ENCODE assay signal across 16 cellular contexts in genomic region chr12:130514149-130514551, GRCh38.
DNase-seq lines count a peak whose midpoint lies in the region; TF ChIP-seq lines count a peak whose summit lies in the region.
"Had no signal": no experiment of that assay in that cellular context is flagged by ENCODE, and none has a peak within 500 bp of the region (broad histone marks: within the 10 kb centered on the region; RNA-seq: fewer than 3 reads in every experiment).

No MANE protein-coding gene starts in this region.

- H2BK120ac ChIP-seq in H9 (ENCODE audit: low read depth, low read length, poor library complexity, severe bottlenecking): no peak overlapping the region

- H3F3A ChIP-seq in smooth muscle cell (ENCODE audit: low read depth): no peaks in the 10 kb centered on the region

- H3K56ac ChIP-seq in H9 (ENCODE audit: insufficient read length, low read depth, low read length): no peak overlapping the region

- no peaks in the 10 kb centered on the region for H3K23me2 ChIP-seq in H9 (ENCODE audit: insufficient read length, low read depth, low read length, poor library complexity, severe bottlenecking)

- intact Hi-C loops in head of caudate nucleus (cut with DNase I): no loop called here
- intact Hi-C loops in activated T-helper 1 cell treated with anti-CD3 and anti-CD28 coated beads, Interleukin-12 subunit alpha, Interleukin-12 subunit beta, Interleukin-2, Interleukin-4 antibody, amounts not matched to agents 30 ng/mL and 10 ng/mL and 1 ng/mL, durations not matched to agents 14 hours and 24 hours and 36 hours (cut with micrococcal nuclease): no loop called here
- intact Hi-C loops in cardiac septum (cut with DNase I): no loop called here

- H2AK5ac ChIP-seq in H9 (ENCODE audit: insufficient read length, low read length): no peak overlapping the region

- H3K9me3 Mint-ChIP-seq in H9: peaks cover 9 to 12% of the 10 kb centered on the region in 2 experiments; a peak in 4 of 5 replicates
- H3K9me3 Mint-ChIP-seq in activated T-helper 1 cell treated with anti-CD3 and anti-CD28 coated beads, Interleukin-12 subunit alpha, Interleukin-12 subunit beta, Interleukin-2, Interleukin-4 antibody, amounts not matched to agents 30 ng/mL and 10 ng/mL and 1 ng/mL, durations not matched to agents 14 hours and 24 hours and 36 hours: no peaks in the 10 kb centered on the region

- H3K4me3 Mint-ChIP-seq in H9: no peak overlapping the region; a peak in 1 of 5 replicates
- no peak overlapping the region for H3K4me3 Mint-ChIP-seq in activated T-helper 1 cell treated with anti-CD3 and anti-CD28 coated beads, Interleukin-12 subunit alpha, Interleukin-12 subunit beta, Interleukin-2, Interleukin-4 antibody, amounts not matched to agents 30 ng/mL and 10 ng/mL and 1 ng/mL, durations not matched to agents 14 hours and 24 hours and 36 hours
- H3K4me3 Mint-ChIP-seq: natural killer cell treated with Interleukin-12 subunit alpha and Interleukin-12 subunit beta and Interleukin-15 and Interleukin-18, amount 100 ng/mL, for 72 hours had no signal

- H3K27me3 ChIP-seq in H9 (ENCODE audit: insufficient read depth, low read length) (no peaks in the 10 kb centered on the region), NT2/D1 (ENCODE audit: insufficient read depth, insufficient read length) (no peaks in the 10 kb centered on the region), smooth muscle cell (ENCODE audit: low read depth) (no peaks in the 10 kb centered on the region)

- no peak overlapping the region for H2BK12ac ChIP-seq in H9 (ENCODE audit: insufficient read length, low read depth, low read length)

- no peak overlapping the region for H2BK5ac ChIP-seq in H9 (ENCODE audit: insufficient read length, low read length)

- no peak overlapping the region for H4K91ac ChIP-seq in H9 (ENCODE audit: insufficient read length, low read depth, low read length)

- H4K20me1 ChIP-seq in H9 (ENCODE audit: control insufficient read depth, insufficient read depth, insufficient read length) (no peaks in the 10 kb centered on the region), smooth muscle cell (ENCODE audit: low read depth) (no peaks in the 10 kb centered on the region)

- H3K4me1 Mint-ChIP-seq in H9: peaks cover 16 to 18% of the 10 kb centered on the region in 2 experiments
- H3K4me1 Mint-ChIP-seq in activated T-helper 1 cell treated with anti-CD3 and anti-CD28 coated beads, Interleukin-12 subunit alpha, Interleukin-12 subunit beta, Interleukin-2, Interleukin-4 antibody, amounts not matched to agents 30 ng/mL and 10 ng/mL and 1 ng/mL, durations not matched to agents 14 hours and 24 hours and 36 hours (ENCODE audit: low read depth): no peaks in the 10 kb centered on the region

- H3K4me3 ChIP-seq in NT2/D1 (ENCODE audit: insufficient read length, low read depth): no peak overlapping the region
- H3K4me3 ChIP-seq in smooth muscle cell: no peak overlapping the region
- H3K4me3 ChIP-seq: lung had no signal

- TF ChIP-seq CTCF in H9 (conservative IDR thresholded peaks at IDR 0.05) (peak; percentile 27; the same call in 1 of the 3 replicates), smooth muscle cell (IDR thresholded peaks at IDR 0.05; ENCODE audit: borderline replicate concordance, insufficient read depth, poor library complexity, severe bottlenecking) (no peak)

- peaks cover 0 to 8% (median 0%) of the 10 kb centered on the region in 3 experiments; a peak in 5 of 7 replicates for H3K36me3 Mint-ChIP-seq in H9 (ENCODE audit: insufficient read depth in 1 of 3, low read depth in 3 of 3)
- H3K36me3 Mint-ChIP-seq in activated T-helper 1 cell treated with anti-CD3 and anti-CD28 coated beads, Interleukin-12 subunit alpha, Interleukin-12 subunit beta, Interleukin-2, Interleukin-4 antibody, amounts not matched to agents 30 ng/mL and 10 ng/mL and 1 ng/mL, durations not matched to agents 14 hours and 24 hours and 36 hours (ENCODE audit: low read depth): no peaks in the 10 kb centered on the region
- H3K36me3 Mint-ChIP-seq: natural killer cell treated with Interleukin-12 subunit alpha and Interleukin-12 subunit beta and Interleukin-15 and Interleukin-18, amount 100 ng/mL, for 72 hours had no signal

- DNase-seq in H9: peak; percentile 78
- peak; percentile 50 for DNase-seq in NCI-H2107 (lab: John Stamatoyannopoulos, UW)
- DNase-seq in NT2/D1 (ENCODE audit: low read depth, low spot score): peak; percentile 68
- DNase-seq in midbrain (lab: John Stamatoyannopoulos, UW): peak; percentile 4
- no peak for DNase-seq in head of caudate nucleus
- no peak for DNase-seq in activated T-helper 1 cell treated with anti-CD3 and anti-CD28 coated beads, Interleukin-12 subunit alpha, Interleukin-12 subunit beta, Interleukin-2, Interleukin-4 antibody, amounts not matched to agents 30 ng/mL and 10 ng/mL and 1 ng/mL, durations not matched to agents 14 hours and 24 hours and 36 hours (ENCODE audit: low spot score)
- DNase-seq in smooth muscle cell (lab: John Stamatoyannopoulos, UW; ENCODE audit: unreplicated experiment): no peak
- DNase-seq in cardiac septum (ENCODE audit: low spot score): no peak
- DNase-seq: anterior cingulate cortex; NCI-H1436; Right ventricle myocardium superior; stimulated activated naive CD4-positive, alpha-beta T cell treated with Interleukin-2 at 50 U/mL for 16 hours; trophoblast cell had no signal

- H3K36me3 ChIP-seq in NT2/D1 (ENCODE audit: insufficient read depth, insufficient read length, low read length) (no peaks in the 10 kb centered on the region), smooth muscle cell (ENCODE audit: low read depth) (no peaks in the 10 kb centered on the region)

- no CpG with 5 or more reads among the region's 5 CpGs for WGBS in H9 (ENCODE audit: extremely low coverage, insufficient read length, low lambda C conversion rate)
- WGBS in smooth muscle cell (ENCODE audit: low lambda C conversion rate): 28% methylated on average over 5 of the region's 5 CpGs

- H3K4me1 ChIP-seq in H9 (ENCODE audit: insufficient read depth, low read length): peaks cover 3% of the 10 kb centered on the region; the same call in 1 of the 2 replicates
- H3K4me1 ChIP-seq in NT2/D1 (ENCODE audit: insufficient read depth, insufficient read length): peaks cover 4% of the 10 kb centered on the region
- no peaks in the 10 kb centered on the region for H3K4me1 ChIP-seq in smooth muscle cell (ENCODE audit: low read depth)

- H2AFZ ChIP-seq in H9 (ENCODE audit: low read length) (no peak overlapping the region), smooth muscle cell (ENCODE audit: low read depth) (no peak overlapping the region)

- no peak overlapping the region for H4K8ac ChIP-seq in H9 (replicated peaks; ENCODE audit: insufficient read length, low read depth, low read length)

- H3K23ac ChIP-seq in H9 (ENCODE audit: insufficient read length, low read depth, low read length): no peak overlapping the region

- H4K5ac ChIP-seq in H9 (ENCODE audit: insufficient read length, low read depth, low read length): no peak overlapping the region

- H2BK20ac ChIP-seq in H9 (ENCODE audit: low read depth, low read length, poor library complexity, severe bottlenecking): no peak overlapping the region

- no peak overlapping the region for H2BK15ac ChIP-seq in H9 (ENCODE audit: low read depth, low read length)

- H3K79me1 ChIP-seq in H9 (ENCODE audit: insufficient read depth, low read depth, low read length, poor library complexity, severe bottlenecking): no peaks in the 10 kb centered on the region

- H3K79me2 ChIP-seq in H9 (ENCODE audit: insufficient read depth, low read length) (no peaks in the 10 kb centered on the region), smooth muscle cell (ENCODE audit: low read depth) (no peaks in the 10 kb centered on the region)

- H3K9ac ChIP-seq in H9 (ENCODE audit: extremely low read depth, insufficient read length, low read length) (no peak overlapping the region), NT2/D1 (ENCODE audit: insufficient read length, low read depth) (peak overlapping the region; percentile 39), smooth muscle cell (ENCODE audit: low read depth) (no peak overlapping the region)
- H3K9ac ChIP-seq: KMS-11 had no signal

- no peak overlapping the region for H3K27ac ChIP-seq in H9 (ENCODE audit: insufficient read length, low read depth, low read length)
- no peak overlapping the region for H3K27ac ChIP-seq in smooth muscle cell (ENCODE audit: low read depth)
- H3K27ac ChIP-seq: KMS-11 had no signal

- H3K4ac ChIP-seq in H9 (ENCODE audit: low read depth, low read length): no peak overlapping the region

- peaks cover 15% of the 10 kb centered on the region for H3K27me3 Mint-ChIP-seq in H9 (ENCODE audit: low read depth)
- H3K27me3 Mint-ChIP-seq in activated T-helper 1 cell treated with anti-CD3 and anti-CD28 coated beads, Interleukin-12 subunit alpha, Interleukin-12 subunit beta, Interleukin-2, Interleukin-4 antibody, amounts not matched to agents 30 ng/mL and 10 ng/mL and 1 ng/mL, durations not matched to agents 14 hours and 24 hours and 36 hours (ENCODE audit: insufficient read depth): no peaks in the 10 kb centered on the region
- H3K27me3 Mint-ChIP-seq: natural killer cell treated with Interleukin-12 subunit alpha and Interleukin-12 subunit beta and Interleukin-15 and Interleukin-18, amount 100 ng/mL, for 72 hours had no signal

- H3K14ac ChIP-seq in H9 (ENCODE audit: insufficient read depth, low read length): no peak overlapping the region; the same call in 1 of the 2 replicates

- H3T11ph ChIP-seq in H9 (ENCODE audit: low read length): no peak overlapping the region

- H3K4me2 ChIP-seq in H9 (ENCODE audit: insufficient read depth, insufficient read length, low read length) (no peak overlapping the region), smooth muscle cell (no peak overlapping the region)
- H3K4me2 ChIP-seq: KMS-11 had no signal

- H3K18ac ChIP-seq in H9 (ENCODE audit: insufficient read length, low read depth, low read length): no peak overlapping the region

- H3K9me3 ChIP-seq in H9 (ENCODE audit: control insufficient read depth, low read depth, low read length) (peaks cover 8% of the 10 kb centered on the region), NT2/D1 (ENCODE audit: insufficient read depth, low read length) (peaks cover 10% of the 10 kb centered on the region; the same call in 1 of the 2 replicates), smooth muscle cell (replicated peaks; ENCODE audit: low read depth) (no peaks in the 10 kb centered on the region)

- H3K27ac Mint-ChIP-seq in H9: peak overlapping the region in 2 of 3 experiments; percentile 28 to 88; a peak in 2 of 7 replicates
- no peak overlapping the region for H3K27ac Mint-ChIP-seq in activated T-helper 1 cell treated with anti-CD3 and anti-CD28 coated beads, Interleukin-12 subunit alpha, Interleukin-12 subunit beta, Interleukin-2, Interleukin-4 antibody, amounts not matched to agents 30 ng/mL and 10 ng/mL and 1 ng/mL, durations not matched to agents 14 hours and 24 hours and 36 hours
- H3K27ac Mint-ChIP-seq: natural killer cell treated with Interleukin-12 subunit alpha and Interleukin-12 subunit beta and Interleukin-15 and Interleukin-18, amount 100 ng/mL, for 72 hours had no signal

Comparison
In these comparisons a context has a peak if more than half of its experiments do, and no peak if none do; other contexts are left out.
1. DNase-seq: peak in H9 (single experiment), NCI-H2107 (single experiment), NT2/D1 (single experiment) and midbrain (single experiment); none in head of caudate nucleus (0 of 42), activated T-helper 1 cell treated with anti-CD3 and anti-CD28 coated beads, Interleukin-12 subunit alpha, Interleukin-12 subunit beta, Interleukin-2, Interleukin-4 antibody, amounts not matched to agents 30 ng/mL and 10 ng/mL and 1 ng/mL, durations not matched to agents 14 hours and 24 hours and 36 hours (single experiment), smooth muscle cell (single experiment) and cardiac septum (single experiment).